In genomic region chr6:21590345-21590744, GRCh38 we compare ENCODE assay signal across 28 cellular contexts. TPM values are rescaled to one million over a fixed set of nuclear protein-coding genes. Genes with fewer than 3 reads are reported as not detected.
DNase-seq lines count a peak whose midpoint lies in the region; ATAC-seq, FAIRE-seq and TF ChIP-seq lines count a peak whose summit lies in the region.
"Had no signal": no experiment of that assay in that cellular context is flagged by ENCODE, and none has a peak within 500 bp of the region (broad histone marks: within the 10 kb centered on the region; RNA-seq: fewer than 3 reads in every experiment).

No MANE protein-coding gene starts in this region.

- no peaks in the 10 kb centered on the region for H3K9me3 ChIP-seq in PC-3 (ENCODE audit: low read length)
- H3K9me3 ChIP-seq: Caco-2, HAP-1, mucosa of descending colon, neutrophil, SJSA1, stomach, tibial artery had no signal

- peak overlapping the region; percentile 97 for H3K4me2 ChIP-seq in PC-3 (ENCODE audit: low read length)

- H3K36me3 Mint-ChIP-seq in osteocyte (ENCODE audit: unreplicated experiment) = no peaks in the 10 kb centered on the region

- peak; percentile 12 for FAIRE-seq in endometrium (lab: Jason Lieb, UNC)
- FAIRE-seq: GM12892 had no signal

- no peak overlapping the region for H3K27ac ChIP-seq in PC-3 (ENCODE audit: low read length)
- H3K27ac ChIP-seq: neutrophil, SJSA1, stomach, tibial artery had no signal

- CTCF ChIA-PET in PC-3 (lab: Charles Lee) = interaction anchor here (1.0 kb wide), 1 partner anchor 1026 kb away, joined by 3 read pairs; no protein-coding TSS in a partner anchor

- no TSS peak for BruUV-seq in PC-3 (replicated peaks; lab: Mats Ljungman, UMichigan)

- POLR2A ChIA-PET in PC-3 (lab: Charles Lee; ENCODE audit: unreplicated experiment) = no interaction called here

- no peaks in the 10 kb centered on the region for H3K9me3 Mint-ChIP-seq in osteocyte (ENCODE audit: unreplicated experiment)

- H3K36me3 ChIP-seq in PC-3 (ENCODE audit: low read depth, low read length) = no peaks in the 10 kb centered on the region
- H3K36me3 ChIP-seq: HAP-1, neutrophil, stomach, tibial artery had no signal

- H3K4me1 ChIP-seq in PC-3 (ENCODE audit: insufficient read depth, low read length) = peaks cover 29% of the 10 kb centered on the region
- H3K4me1 ChIP-seq: Caco-2 had no signal

- DNase-seq in NCI-H526 treated with DMSO at 0.1 percent for 48 hours (lab: John Stamatoyannopoulos, UW) (peak; percentile 57), NCI-H526 (lab: John Stamatoyannopoulos, UW) (no peak), PC-3 (no peak), osteocyte (ENCODE audit: extremely low spot score, unreplicated experiment) (no peak), cortex of kidney (lab: John Stamatoyannopoulos, UW) (no peak)
- DNase-seq: activated CD4-positive, alpha-beta T cell treated with anti-CD3 and anti-CD28 coated beads for 48 hours; activated naive CD4-positive, alpha-beta T cell treated with anti-CD3 and anti-CD28 coated beads, Interleukin-2, amount 10 ng/mL, durations not matched to agents 7 days and 5 days; activated T-cell treated with anti-CD3 and anti-CD28 coated beads, Interleukin-2, amount 50 U/mL, for 48 hours; Caco-2; cerebellar nuclear complex; effector CD4-positive, alpha-beta T cell; erythroblast; foreskin melanocyte; islet precursor cell; mucosa of descending colon; MV-4-11; NCI-H146; NCI-H2171; stomach; T-helper 2 cell; tibial artery had no signal

- no peak overlapping the region for H3K4me3 ChIP-seq in PC-3 (ENCODE audit: low read length)
- H3K4me3 ChIP-seq: HAP-1, mucosa of descending colon, SJSA1, stomach, tibial artery had no signal

- peaks cover 19% of the 10 kb centered on the region for H3K4me1 Mint-ChIP-seq in osteocyte (ENCODE audit: unreplicated experiment)

- no peak overlapping the region for H3K4me3 Mint-ChIP-seq in osteocyte (ENCODE audit: unreplicated experiment)

- H3K79me2 ChIP-seq in PC-3 (ENCODE audit: low read length) = peaks cover 28% of the 10 kb centered on the region

- H3K27me3 ChIP-seq in PC-3 (ENCODE audit: low read length) = no peaks in the 10 kb centered on the region
- H3K27me3 ChIP-seq: SJSA1, stomach, tibial artery had no signal

- no peaks in the 10 kb centered on the region for H4K20me1 ChIP-seq in PC-3 (ENCODE audit: low read length)

- no peaks in the 10 kb centered on the region for H3K9me2 ChIP-seq in PC-3 (replicated peaks; ENCODE audit: low read length)

- ATAC-seq in PC-3 = no peak
- ATAC-seq in GM18517 (IDR thresholded peaks at IDR 0.05; ENCODE audit: unreplicated experiment) = no peak
- ATAC-seq in GM18861 (IDR thresholded peaks at IDR 0.05; ENCODE audit: unreplicated experiment) = no peak
- ATAC-seq: mucosa of descending colon had no signal

- peak; percentile 26; the same call in 1 of the 2 replicates for TF ChIP-seq CTCF in PC-3 (conservative IDR thresholded peaks at IDR 0.05; ENCODE audit: low read depth, low read length)
- TF ChIP-seq CTCF in osteocyte (IDR thresholded peaks at IDR 0.05) = peak; percentile 26

- intact Hi-C loops in PC-3 (cut with micrococcal nuclease) = loop anchor here (5.0 to 10.0 kb wide), 7 partner anchors 554 to 1824 kb away; no protein-coding TSS in a partner anchor

- no peaks in the 10 kb centered on the region for H3F3A ChIP-seq in PC-3 (ENCODE audit: low read length, unreplicated experiment)

- no peak overlapping the region for H3K9ac ChIP-seq in PC-3 (ENCODE audit: low read length)

- no peak overlapping the region for H2AFZ ChIP-seq in PC-3 (ENCODE audit: low read length)

- H3K27me3 Mint-ChIP-seq in osteocyte (ENCODE audit: unreplicated experiment) = no peaks in the 10 kb centered on the region

- H3K27ac Mint-ChIP-seq in osteocyte (ENCODE audit: unreplicated experiment) = no peak overlapping the region
- H3K27ac Mint-ChIP-seq: activated naive CD4-positive, alpha-beta T cell treated with anti-CD3 and anti-CD28 coated beads, Interleukin-2, amount 10 ng/mL, durations not matched to agents 7 days and 5 days had no signal

RNA-seq across cellular contexts. Expression of gene SOX4, which starts 3.2 kb away (rescaled TPM):
- 46.1 and 62.8 TPM in 2 replicates for total RNA-seq in PC-3 (2014; rRNA removed)
- 110 and 118 TPM in 2 replicates for total RNA-seq in osteocyte
